Comparison of ENCODE assay signal across 18 cellular contexts in the genomic region with DNA sequence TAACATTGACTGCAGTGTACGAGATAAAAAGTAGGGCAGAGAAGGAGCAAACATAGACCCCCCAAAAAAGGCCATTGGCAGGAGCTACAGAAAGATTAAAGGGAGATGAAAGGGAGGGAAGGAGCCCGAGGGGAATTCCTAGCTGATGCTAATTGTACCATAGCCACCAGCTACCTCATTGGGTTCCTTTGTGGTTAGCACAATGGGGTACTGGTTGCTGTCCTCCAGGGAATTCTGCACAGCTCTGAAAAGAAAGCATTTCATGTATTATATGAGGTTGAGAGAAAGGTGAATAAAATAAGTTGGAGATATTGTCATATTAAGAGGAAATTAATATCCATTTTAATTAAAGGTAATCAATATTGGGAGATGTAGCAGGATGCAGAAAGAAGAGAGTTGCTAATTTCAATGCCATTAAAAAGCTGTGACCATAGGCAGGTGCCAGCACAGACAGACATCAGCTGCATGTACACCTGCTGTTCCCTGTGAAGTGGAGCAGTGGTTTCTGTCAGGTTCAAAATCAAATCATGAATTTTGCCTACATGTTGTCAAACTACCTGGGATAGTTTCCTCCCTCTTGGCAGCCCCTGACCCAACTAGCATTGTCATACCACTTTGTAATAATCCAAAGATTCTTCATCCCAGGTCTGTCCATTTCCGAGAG.
"Had no signal": no experiment of that assay in that cellular context is flagged by ENCODE, and none has a peak within 500 bp of the region (broad histone marks: within the 10 kb centered on the region; RNA-seq: fewer than 3 reads in every experiment).

No MANE protein-coding gene starts in this region.

- H3K4me3 ChIP-seq: colonic mucosa, tibial artery, vagina had no signal

- FAIRE-seq: endometrium, keratinocyte, TTC549 had no signal

- DNase-seq: activated B cell treated with CpG ODN at 0.5 μM for 24 hours; activated CD4-positive, alpha-beta T cell treated with anti-CD3 and anti-CD28 coated beads, Interleukin-2, amount 10 ng/mL, durations not matched to agents 24 days and 14 days; activated CD8-positive, alpha-beta memory T cell treated with anti-CD3 and anti-CD28 coated beads, Interleukin-2, amount 50 U/mL, for 48 hours; activated gamma-delta T cell; activated T-cell treated with anti-CD3 and anti-CD28 coated beads, Interleukin-2, amount 50 U/mL, for 72 hours; caudate nucleus; colonic mucosa; naive B cell; stimulated activated CD4-positive, alpha-beta T cell treated with anti-CD3 and anti-CD28 coated beads, Interleukin-1b, Interleukin-23, amount 100 ng/mL, for 48 hours; tibial artery had no signal

- H2AFZ ChIP-seq: parathyroid adenoma had no signal

- H3K79me2 ChIP-seq: parathyroid adenoma had no signal

- H3K27ac ChIP-seq: colonic mucosa, neutrophil, parathyroid adenoma, tibial artery, vagina had no signal

- H3K4me1 ChIP-seq: colonic mucosa, parathyroid adenoma, tibial artery, vagina had no signal

- H3K9me3 ChIP-seq: colonic mucosa, neutrophil, tibial artery, vagina had no signal

- H3K9ac ChIP-seq: parathyroid adenoma had no signal

- H3K36me3 ChIP-seq: colonic mucosa, neutrophil, tibial artery, vagina had no signal

- H3K27me3 ChIP-seq: colonic mucosa, neutrophil, tibial artery, vagina had no signal

- ATAC-seq: activated naive CD4-positive, alpha-beta T cell treated with anti-CD3 and anti-CD28 coated beads, Interleukin-2, amount 50 U/mL, for 72 hours; activated T-cell treated with anti-CD3 and anti-CD28 coated beads, Interleukin-2, amount 50 U/mL, for 72 hours; left lobe of liver had no signal
